In the genomic region with DNA sequence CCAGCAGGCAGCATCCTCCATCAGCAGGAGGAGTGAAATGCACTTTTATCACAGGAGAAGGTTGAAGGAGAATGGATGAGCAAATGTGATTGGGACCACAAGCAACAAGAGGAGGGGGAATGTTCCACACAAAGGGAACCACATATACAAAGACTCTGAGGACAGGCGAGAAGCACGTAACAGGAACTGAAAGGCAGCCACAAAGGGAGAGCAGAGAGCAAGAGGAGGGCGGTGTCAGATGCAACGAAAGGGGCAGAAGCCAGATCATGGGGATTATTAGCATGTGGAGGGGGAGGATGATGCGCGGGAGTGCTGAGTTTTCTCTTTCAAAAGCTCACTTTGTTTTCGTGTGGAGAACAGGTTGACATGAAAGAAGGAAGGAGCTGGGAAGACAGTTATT, we compare ENCODE assay signal across 1 cellular context.
TF ChIP-seq lines count a peak whose summit lies in the region.

No MANE protein-coding gene starts in this region.

TF ChIP-seq in GM12878, 131 proteins besides CTCF, POLR2A, EP300 and RAD21 (continued from another document):
- TF ChIP-seq, protein P1, sequence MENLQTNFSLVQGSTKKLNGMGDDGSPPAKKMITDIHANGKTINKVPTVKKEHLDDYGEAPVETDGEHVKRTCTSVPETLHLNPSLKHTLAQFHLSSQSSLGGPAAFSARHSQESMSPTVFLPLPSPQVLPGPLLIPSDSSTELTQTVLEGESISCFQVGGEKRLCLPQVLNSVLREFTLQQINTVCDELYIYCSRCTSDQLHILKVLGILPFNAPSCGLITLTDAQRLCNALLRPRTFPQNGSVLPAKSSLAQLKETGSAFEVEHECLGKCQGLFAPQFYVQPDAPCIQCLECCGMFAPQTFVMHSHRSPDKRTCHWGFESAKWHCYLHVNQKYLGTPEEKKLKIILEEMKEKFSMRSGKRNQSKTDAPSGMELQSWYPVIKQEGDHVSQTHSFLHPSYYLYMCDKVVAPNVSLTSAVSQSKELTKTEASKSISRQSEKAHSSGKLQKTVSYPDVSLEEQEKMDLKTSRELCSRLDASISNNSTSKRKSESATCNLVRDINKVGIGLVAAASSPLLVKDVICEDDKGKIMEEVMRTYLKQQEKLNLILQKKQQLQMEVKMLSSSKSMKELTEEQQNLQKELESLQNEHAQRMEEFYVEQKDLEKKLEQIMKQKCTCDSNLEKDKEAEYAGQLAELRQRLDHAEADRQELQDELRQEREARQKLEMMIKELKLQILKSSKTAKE (IDR thresholded peaks at IDR 0.05; ENCODE audit: low read depth, poor library complexity, severe bottlenecking) = no peak
- TF ChIP-seq, protein P2, sequence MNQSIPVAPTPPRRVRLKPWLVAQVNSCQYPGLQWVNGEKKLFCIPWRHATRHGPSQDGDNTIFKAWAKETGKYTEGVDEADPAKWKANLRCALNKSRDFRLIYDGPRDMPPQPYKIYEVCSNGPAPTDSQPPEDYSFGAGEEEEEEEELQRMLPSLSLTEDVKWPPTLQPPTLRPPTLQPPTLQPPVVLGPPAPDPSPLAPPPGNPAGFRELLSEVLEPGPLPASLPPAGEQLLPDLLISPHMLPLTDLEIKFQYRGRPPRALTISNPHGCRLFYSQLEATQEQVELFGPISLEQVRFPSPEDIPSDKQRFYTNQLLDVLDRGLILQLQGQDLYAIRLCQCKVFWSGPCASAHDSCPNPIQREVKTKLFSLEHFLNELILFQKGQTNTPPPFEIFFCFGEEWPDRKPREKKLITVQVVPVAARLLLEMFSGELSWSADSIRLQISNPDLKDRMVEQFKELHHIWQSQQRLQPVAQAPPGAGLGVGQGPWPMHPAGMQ (IDR thresholded peaks at IDR 0.05; ENCODE audit: borderline replicate concordance) = no peak
- TF ChIP-seq ZNF687 (IDR thresholded peaks at IDR 0.05) (peak; percentile 91), CEBPB (IDR thresholded peaks at IDR 0.05; ENCODE audit: borderline replicate concordance in 1 of 2, low read depth in 2 of 2, low read length in 2 of 2) (no peak), CREB1 (IDR thresholded peaks at IDR 0.05; ENCODE audit: low read depth) (no peak), ZZZ3 (IDR thresholded peaks at IDR 0.05; ENCODE audit: control insufficient read depth, insufficient read length, low read depth) (no peak), CHD4 (IDR thresholded peaks at IDR 0.05) (no peak), LARP7 (IDR thresholded peaks at IDR 0.05) (no peak), CBX3 (IDR thresholded peaks at IDR 0.05; ENCODE audit: borderline replicate concordance, low read depth) (no peak), SPI1 (IDR thresholded peaks at IDR 0.05; ENCODE audit: borderline replicate concordance, insufficient read depth, low read depth, low read length) (peak; percentile 88), SUPT20H (IDR thresholded peaks at IDR 0.05; ENCODE audit: borderline replicate concordance, control insufficient read depth, low read depth, low read length) (no peak), YBX1 (IDR thresholded peaks at IDR 0.05) (no peak), NFIC (IDR thresholded peaks at IDR 0.05; ENCODE audit: low read depth, low read length) (no peak)
TF ChIP-seq in GM12878: peak in this region for 24.
